In the genomic region with DNA sequence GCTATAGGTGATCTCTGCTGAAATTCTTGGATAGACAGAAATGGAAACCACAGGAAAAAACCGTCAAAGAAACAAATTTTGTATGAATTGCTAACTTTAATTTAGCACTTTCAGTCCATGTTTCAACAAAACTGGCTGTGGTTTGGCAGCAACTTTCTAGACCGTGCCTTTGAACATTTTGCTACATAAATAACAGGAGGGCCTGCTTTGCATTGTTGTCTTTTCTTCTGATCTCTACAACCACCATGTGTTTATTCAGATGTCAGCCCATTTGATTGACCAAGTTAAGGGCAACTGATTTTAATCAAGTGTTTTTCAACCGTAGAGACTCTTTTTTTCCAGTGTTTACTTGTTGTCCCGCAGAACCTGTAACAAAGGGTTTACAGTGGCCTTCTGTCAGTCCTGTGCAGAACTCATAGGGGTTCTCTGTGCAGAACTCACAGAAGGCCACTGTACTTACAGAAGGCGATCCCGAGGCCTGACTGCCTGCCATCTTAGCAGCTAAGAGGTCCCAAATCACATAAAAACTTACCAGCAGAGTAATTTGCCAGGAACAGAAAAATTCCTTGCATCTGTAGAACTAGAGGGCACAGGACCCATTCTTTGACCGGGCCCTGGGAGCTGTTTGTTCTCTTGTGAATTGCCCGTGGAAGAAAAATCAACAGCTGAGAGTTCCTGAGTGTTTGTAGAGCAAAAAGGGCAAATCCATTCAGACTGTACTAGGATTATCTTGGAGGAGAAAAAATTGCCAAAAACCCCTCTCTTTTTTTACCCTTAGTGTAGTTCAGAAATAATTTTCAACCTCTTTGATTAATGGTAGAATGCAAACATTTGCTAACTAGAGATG, we compare ENCODE assay signal across 31 cellular contexts.
DNase-seq lines count a peak whose midpoint lies in the region; ATAC-seq, FAIRE-seq and TF ChIP-seq lines count a peak whose summit lies in the region.
"Had no signal": no experiment of that assay in that cellular context is flagged by ENCODE, and none has a peak within 500 bp of the region (broad histone marks: within the 10 kb centered on the region; RNA-seq: fewer than 3 reads in every experiment).

No MANE protein-coding gene starts in this region.

- H3K9ac ChIP-seq in KMS-11 (no peak overlapping the region), astrocyte (ENCODE audit: low read length) (no peak overlapping the region)

- H3K27me3 ChIP-seq in KMS-11 (ENCODE audit: insufficient read depth, low read depth) (no peaks in the 10 kb centered on the region), astrocyte (ENCODE audit: insufficient read depth, low read length) (no peaks in the 10 kb centered on the region), right lobe of liver (no peaks in the 10 kb centered on the region), gastrocnemius medialis (no peaks in the 10 kb centered on the region), foreskin keratinocyte (no peaks in the 10 kb centered on the region)
- H3K27me3 ChIP-seq: cardiac muscle cell, SJCRH30, testis, uterus had no signal

- no peaks in the 10 kb centered on the region for H3K36me3 ChIP-seq in KMS-11 (ENCODE audit: insufficient read depth)
- H3K36me3 ChIP-seq in astrocyte (ENCODE audit: insufficient read depth, low read length) = no peaks in the 10 kb centered on the region
- H3K36me3 ChIP-seq in right lobe of liver = no peaks in the 10 kb centered on the region
- H3K36me3 ChIP-seq in gastrocnemius medialis = no peaks in the 10 kb centered on the region
- H3K36me3 ChIP-seq: cardiac muscle cell, left ventricle myocardium inferior, SJCRH30, uterus had no signal

- H4K20me1 ChIP-seq in KMS-11 (ENCODE audit: insufficient read depth) (no peaks in the 10 kb centered on the region), astrocyte (ENCODE audit: insufficient read depth, low read length) (no peaks in the 10 kb centered on the region)

- no peaks in the 10 kb centered on the region for H3K9me3 Mint-ChIP-seq in astrocyte (ENCODE audit: unreplicated experiment)
- H3K9me3 Mint-ChIP-seq: activated CD4-positive, alpha-beta T cell treated with anti-CD3 and anti-CD28 coated beads, Interleukin-2, amount 10 ng/mL, durations not matched to agents 24 days and 14 days; CD4-positive, alpha-beta T cell; mesothelial cell of epicardium; naive thymus-derived CD4-positive, alpha-beta T cell had no signal

- peaks cover 99% of the 10 kb centered on the region for H3K4me1 ChIP-seq in KMS-11 (ENCODE audit: low read depth, poor library complexity, severe bottlenecking)
- no peaks in the 10 kb centered on the region for H3K4me1 ChIP-seq in astrocyte (ENCODE audit: insufficient read depth, low read length)
- H3K4me1 ChIP-seq in right lobe of liver = peaks cover 0 to 26% (median 2%) of the 10 kb centered on the region in 4 donors
- H3K4me1 ChIP-seq in gastrocnemius medialis = peaks cover 7 to 27% of the 10 kb centered on the region in 2 donors
- H3K4me1 ChIP-seq in foreskin keratinocyte = no peaks in the 10 kb centered on the region
- H3K4me1 ChIP-seq: testis, uterus had no signal

- no peaks in the 10 kb centered on the region for H3K27me3 Mint-ChIP-seq in astrocyte (ENCODE audit: low read depth, unreplicated experiment)

- H2AFZ ChIP-seq in KMS-11 (ENCODE audit: low read depth) (peak overlapping the region; percentile 18; the same call in 1 of the 2 replicates), astrocyte (ENCODE audit: low read depth, low read length) (no peak overlapping the region)

- peak overlapping the region; percentile 83 for H3K27ac ChIP-seq in KMS-11
- no peak overlapping the region for H3K27ac ChIP-seq in astrocyte (ENCODE audit: low read depth, low read length)
- H3K27ac ChIP-seq in right lobe of liver = peak overlapping the region in 1 of 3 donors; percentile 19
- H3K27ac ChIP-seq in gastrocnemius medialis = peak overlapping the region in 3 of 4 donors; percentile 57 to 67 (median 66)
- no peak overlapping the region for H3K27ac ChIP-seq in foreskin keratinocyte
- H3K27ac ChIP-seq: cardiac muscle cell, coronary artery, left ventricle myocardium inferior, SJCRH30, testis, uterus had no signal

- no peak for DNase-seq in astrocyte (ENCODE audit: low read depth)
- no peak for DNase-seq in right lobe of liver
- DNase-seq in gastrocnemius medialis = no peak
- no peak for DNase-seq in foreskin keratinocyte
- DNase-seq in NCI-H1092 treated with DMSO at 0.1 percent for 48 hours (lab: John Stamatoyannopoulos, UW) = no peak
- DNase-seq in SIG-M5 treated with dmso at 0.1 percent for 504 hours (lab: John Stamatoyannopoulos, UW; ENCODE audit: unreplicated experiment) = no peak
- DNase-seq in stimulated activated CD4-positive, alpha-beta T cell treated with anti-CD3 and anti-CD28 coated beads, Interleukin-4, amount 100 ng/mL, for 24 hours = no peak
- DNase-seq: activated CD4-positive, alpha-beta T cell treated with anti-CD3 and anti-CD28 coated beads, Interleukin-2, amount 10 ng/mL, durations not matched to agents 24 days and 14 days; activated CD8-positive, alpha-beta memory T cell treated with anti-CD3 and anti-CD28 coated beads for 24 hours; activated effector memory CD4-positive, alpha-beta T cell treated with Interleukin-2 at 50 U/mL for 16 hours; CD4-positive, alpha-beta T cell; effector memory CD4-positive, alpha-beta T cell; left ventricle myocardium inferior; naive thymus-derived CD4-positive, alpha-beta T cell; NCI-H1048; NCI-H187 treated with DMSO at 0.1 percent for 48 hours; NCI-H2171 treated with DMSO at 0.1 percent for 48 hours; NCI-H748 treated with DMSO at 0.1 percent for 48 hours; SJCRH30; small intestine; stimulated activated naive CD8-positive, alpha-beta T cell treated with anti-CD3 and anti-CD28 coated beads, Interleukin-15, Interleukin-2, amounts not matched to agents 100 U/mL and 50 U/mL, for 24 hours; testis; uterus had no signal

- H3K4me3 Mint-ChIP-seq in astrocyte (ENCODE audit: unreplicated experiment) = no peak overlapping the region
- H3K4me3 Mint-ChIP-seq: activated CD4-positive, alpha-beta T cell treated with anti-CD3 and anti-CD28 coated beads, Interleukin-2, amount 10 ng/mL, durations not matched to agents 24 days and 14 days; activated naive CD8-positive, alpha-beta T cell; CD4-positive, alpha-beta T cell; mesothelial cell of epicardium; naive thymus-derived CD4-positive, alpha-beta T cell had no signal

- no peaks in the 10 kb centered on the region for H3K79me2 ChIP-seq in KMS-11 (ENCODE audit: insufficient read depth, low read depth)
- H3K79me2 ChIP-seq in astrocyte (ENCODE audit: insufficient read depth, low read length) = no peaks in the 10 kb centered on the region

- intact Hi-C loops in right lobe of liver (cut with DNase I) (no loop called here), gastrocnemius medialis (cut with DNase I; ENCODE audit: low total_unique reads) (no loop called here)

- peak overlapping the region; percentile 69 for H3K4me2 ChIP-seq in KMS-11
- no peak overlapping the region for H3K4me2 ChIP-seq in astrocyte (ENCODE audit: low read length)

- TF ChIP-seq CTCF in KMS-11 (conservative IDR thresholded peaks at IDR 0.05; ENCODE audit: low read depth, low read length) (no peak), astrocyte (IDR thresholded peaks at IDR 0.05; ENCODE audit: insufficient read depth, low read depth, low read length) (no peak), right lobe of liver (IDR thresholded peaks at IDR 0.05) (no peak), gastrocnemius medialis (IDR thresholded peaks at IDR 0.05 in 4 of 5, conservative IDR thresholded peaks at IDR 0.05 in 1 of 5) (no peak), foreskin keratinocyte (conservative IDR thresholded peaks at IDR 0.05) (no peak)

- 44% methylated on average over 7 of the region's 8 CpGs for WGBS in right lobe of liver (ENCODE audit: insufficient coverage, low coverage, low lambda C conversion rate, missing lambda C conversion rate)

- TF ChIP-seq POLR2A in right lobe of liver (IDR thresholded peaks at IDR 0.05) = no peak
- no peak for TF ChIP-seq POLR2A in gastrocnemius medialis (IDR thresholded peaks at IDR 0.05)

- ATAC-seq in right lobe of liver (peak in 3 of 4 donors; percentile 55 to 65 (median 60)), gastrocnemius medialis (no peak), foreskin keratinocyte (no peak)
- ATAC-seq: HCT116; naive thymus-derived CD4-positive, alpha-beta T cell; Panc1; stimulated activated naive CD8-positive, alpha-beta T cell treated with anti-CD3 and anti-CD28 coated beads, Interleukin-15, Interleukin-2, amounts not matched to agents 100 U/mL and 50 U/mL, for 24 hours had no signal

- peaks cover 9% of the 10 kb centered on the region for H3K4me1 Mint-ChIP-seq in astrocyte (ENCODE audit: low read depth, unreplicated experiment)
- H3K4me1 Mint-ChIP-seq: activated CD4-positive, alpha-beta T cell treated with anti-CD3 and anti-CD28 coated beads, Interleukin-2, amount 10 ng/mL, durations not matched to agents 24 days and 14 days; naive thymus-derived CD4-positive, alpha-beta T cell had no signal

- no peak overlapping the region for H3K27ac Mint-ChIP-seq in astrocyte (ENCODE audit: unreplicated experiment)
- H3K27ac Mint-ChIP-seq: activated CD4-positive, alpha-beta T cell treated with anti-CD3 and anti-CD28 coated beads, Interleukin-2, amount 10 ng/mL, durations not matched to agents 24 days and 14 days; activated naive CD8-positive, alpha-beta T cell; CD4-positive, alpha-beta T cell; mesothelial cell of epicardium; naive thymus-derived CD4-positive, alpha-beta T cell had no signal

- H3K4me3 ChIP-seq in KMS-11 (IDR thresholded peaks at IDR 0.05; ENCODE audit: insufficient read depth, low read depth, low read length) (no peak overlapping the region), astrocyte (ENCODE audit: insufficient read depth, low read depth, low read length) (no peak overlapping the region), right lobe of liver (no peak overlapping the region), gastrocnemius medialis (no peak overlapping the region)
- H3K4me3 ChIP-seq: cardiac muscle cell, coronary artery, left ventricle myocardium inferior, SJCRH30, testis, uterus had no signal

- FAIRE-seq in astrocyte (lab: Jason Lieb, UNC) = peak; percentile 23
- FAIRE-seq: islet of Langerhans, small intestine had no signal

- in situ Hi-C loops in gastrocnemius medialis (cut with MboI; ENCODE audit: low sequenced_read_pairs in 4 of 4) = no loop called here

- no peaks in the 10 kb centered on the region for H3K36me3 Mint-ChIP-seq in astrocyte (ENCODE audit: low read depth, unreplicated experiment)
- H3K36me3 Mint-ChIP-seq: activated naive CD8-positive, alpha-beta T cell; mesothelial cell of epicardium; naive thymus-derived CD4-positive, alpha-beta T cell had no signal

- no peaks in the 10 kb centered on the region for H3K9me3 ChIP-seq in astrocyte (ENCODE audit: insufficient read depth, low read depth, low read length)
- no peaks in the 10 kb centered on the region for H3K9me3 ChIP-seq in right lobe of liver
- H3K9me3 ChIP-seq in gastrocnemius medialis = no peaks in the 10 kb centered on the region
- H3K9me3 ChIP-seq: left ventricle myocardium inferior, SJCRH30, testis, uterus had no signal

Comparison
In these comparisons a context has a peak if more than half of its experiments do, and no peak if none do; other contexts are left out.
1. H3K27ac ChIP-seq: peak in KMS-11 (single experiment) and gastrocnemius medialis (3 of 4); none in astrocyte (single experiment) and foreskin keratinocyte (single experiment).
2. ATAC-seq: peak in right lobe of liver (3 of 4); none in gastrocnemius medialis (0 of 2) and foreskin keratinocyte (single experiment).